ENCODE assay signal across 23 cellular contexts in the genomic region with DNA sequence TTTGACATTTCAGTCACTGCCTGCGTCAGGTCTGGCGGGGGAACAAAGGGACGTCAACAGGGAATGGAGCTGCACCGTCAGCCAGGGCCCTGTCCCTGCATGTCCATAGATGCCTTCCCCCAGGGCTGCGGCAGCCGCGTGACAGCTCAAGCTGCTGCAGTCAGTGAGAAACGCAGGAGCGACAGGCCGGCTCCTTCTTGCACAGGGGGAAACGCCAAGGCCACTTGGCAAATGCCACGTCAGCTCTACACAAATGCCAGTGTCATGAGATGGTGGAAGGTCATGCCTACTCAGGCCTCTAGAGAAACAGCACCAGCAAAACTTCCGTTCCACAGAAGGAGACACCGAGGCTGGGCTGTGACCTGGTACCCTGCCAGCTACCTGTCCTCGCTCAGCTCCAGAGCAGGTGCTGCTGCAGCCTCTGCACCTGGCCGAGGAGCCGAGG. TPM values are rescaled to one million over a fixed set of nuclear protein-coding genes. Genes with fewer than 3 reads are reported as not detected.
DNase-seq lines count a peak whose midpoint lies in the region; ATAC-seq, FAIRE-seq and TF ChIP-seq lines count a peak whose summit lies in the region.
"Had no signal": no experiment of that assay in that cellular context is flagged by ENCODE, and none has a peak within 500 bp of the region (broad histone marks: within the 10 kb centered on the region; RNA-seq: fewer than 3 reads in every experiment).

No MANE protein-coding gene starts in this region.

- H3K9me3 ChIP-seq in neuron (ENCODE audit: low read length), result no peaks in the 10 kb centered on the region
- H3K9me3 ChIP-seq: thyroid gland had no signal

- peaks cover 12% of the 10 kb centered on the region for H3K4me1 Mint-ChIP-seq in activated CD8-positive, alpha-beta T cell treated with anti-CD3 and anti-CD28 coated beads for 36 hours (ENCODE audit: low read depth)
- peaks cover 14% of the 10 kb centered on the region for H3K4me1 Mint-ChIP-seq in activated naive CD8-positive, alpha-beta T cell treated with anti-CD3 and anti-CD28 coated beads for 36 hours

- H3K27me3 Mint-ChIP-seq in activated CD8-positive, alpha-beta T cell treated with anti-CD3 and anti-CD28 coated beads for 36 hours, result peaks cover 2% of the 10 kb centered on the region
- H3K27me3 Mint-ChIP-seq in activated naive CD8-positive, alpha-beta T cell treated with anti-CD3 and anti-CD28 coated beads for 36 hours, result no peaks in the 10 kb centered on the region

- H3K9me3 Mint-ChIP-seq in activated CD8-positive, alpha-beta T cell treated with anti-CD3 and anti-CD28 coated beads for 36 hours, result no peaks in the 10 kb centered on the region
- no peaks in the 10 kb centered on the region for H3K9me3 Mint-ChIP-seq in activated naive CD8-positive, alpha-beta T cell treated with anti-CD3 and anti-CD28 coated beads for 36 hours
- H3K9me3 Mint-ChIP-seq: activated CD4-positive, alpha-beta T cell treated with anti-CD3 and anti-CD28 coated beads, Interleukin-2, amount 10 ng/mL, durations not matched to agents 7 days and 5 days; activated naive CD4-positive, alpha-beta T cell treated with anti-CD3 and anti-CD28 coated beads, Interleukin-2, amount 10 ng/mL, durations not matched to agents 7 days and 5 days; neural crest cell; stimulated activated memory B cell treated with anti-CD40 and anti-IgM and Interleukin-4, amounts not matched to agents 10 μg/mL and 1 μg/mL and 100 μg/mL, for 72 hours had no signal

- no peaks in the 10 kb centered on the region for H3K36me3 Mint-ChIP-seq in activated CD8-positive, alpha-beta T cell treated with anti-CD3 and anti-CD28 coated beads for 36 hours (ENCODE audit: low read depth)
- H3K36me3 Mint-ChIP-seq in activated naive CD8-positive, alpha-beta T cell treated with anti-CD3 and anti-CD28 coated beads for 36 hours, result no peaks in the 10 kb centered on the region
- H3K36me3 Mint-ChIP-seq: activated naive CD4-positive, alpha-beta T cell treated with anti-CD3 and anti-CD28 coated beads, Interleukin-2, amount 10 ng/mL, durations not matched to agents 7 days and 5 days; stimulated activated memory B cell treated with anti-CD40 and anti-IgM and Interleukin-4, amounts not matched to agents 10 μg/mL and 1 μg/mL and 100 μg/mL, for 72 hours had no signal

- POLR2A ChIA-PET in activated CD8-positive, alpha-beta T cell treated with anti-CD3 and anti-CD28 coated beads for 36 hours (lab: Charles Lee), result no interaction called here

- FAIRE-seq in bronchial epithelial cell (lab: Jason Lieb, UNC), result peak; percentile 64
- FAIRE-seq: astrocyte, colon, HepG2, TTC549 had no signal

- intact Hi-C loops in activated CD8-positive, alpha-beta T cell treated with anti-CD3 and anti-CD28 coated beads for 36 hours (cut with micrococcal nuclease), result no loop called here

- no peak overlapping the region for H3K4me3 Mint-ChIP-seq in activated CD8-positive, alpha-beta T cell treated with anti-CD3 and anti-CD28 coated beads for 36 hours
- no peak overlapping the region for H3K4me3 Mint-ChIP-seq in activated naive CD8-positive, alpha-beta T cell treated with anti-CD3 and anti-CD28 coated beads for 36 hours
- H3K4me3 Mint-ChIP-seq: activated CD4-positive, alpha-beta T cell treated with anti-CD3 and anti-CD28 coated beads, Interleukin-2, amount 10 ng/mL, durations not matched to agents 7 days and 5 days; activated naive CD4-positive, alpha-beta T cell treated with anti-CD3 and anti-CD28 coated beads, Interleukin-2, amount 10 ng/mL, durations not matched to agents 7 days and 5 days; neural crest cell; stimulated activated memory B cell treated with anti-CD40 and anti-IgM and Interleukin-4, amounts not matched to agents 10 μg/mL and 1 μg/mL and 100 μg/mL, for 72 hours had no signal

- H3K4me3 ChIP-seq in bronchial epithelial cell (ENCODE audit: low read depth, low read length) (no peak overlapping the region), neuron (ENCODE audit: low read length) (no peak overlapping the region)
- H3K4me3 ChIP-seq: GM23248, thyroid gland had no signal

- H3K27me3 ChIP-seq in bronchial epithelial cell (ENCODE audit: control insufficient read depth, insufficient read depth, low read length), result peaks cover 3% of the 10 kb centered on the region
- peaks cover 5% of the 10 kb centered on the region for H3K27me3 ChIP-seq in neuron (ENCODE audit: insufficient read depth, low read length)
- H3K27me3 ChIP-seq: thyroid gland had no signal

- ATAC-seq in HG03571 (IDR thresholded peaks at IDR 0.05; ENCODE audit: unreplicated experiment), result no peak
- no peak for ATAC-seq in activated CD8-positive, alpha-beta T cell treated with anti-CD3 and anti-CD28 coated beads for 36 hours
- ATAC-seq: HepG2; stimulated activated memory B cell treated with anti-CD40 and anti-IgM and Interleukin-4, amounts not matched to agents 10 μg/mL and 1 μg/mL and 100 μg/mL, for 72 hours had no signal

- no peak overlapping the region for H3K27ac Mint-ChIP-seq in activated CD8-positive, alpha-beta T cell treated with anti-CD3 and anti-CD28 coated beads for 36 hours
- H3K27ac Mint-ChIP-seq in activated naive CD8-positive, alpha-beta T cell treated with anti-CD3 and anti-CD28 coated beads for 36 hours, result no peak overlapping the region
- H3K27ac Mint-ChIP-seq: activated CD4-positive, alpha-beta T cell treated with anti-CD3 and anti-CD28 coated beads, Interleukin-2, amount 10 ng/mL, durations not matched to agents 7 days and 5 days; activated naive CD4-positive, alpha-beta T cell treated with anti-CD3 and anti-CD28 coated beads, Interleukin-2, amount 10 ng/mL, durations not matched to agents 7 days and 5 days; stimulated activated memory B cell treated with anti-CD40 and anti-IgM and Interleukin-4, amounts not matched to agents 10 μg/mL and 1 μg/mL and 100 μg/mL, for 72 hours had no signal

- peaks cover 13% of the 10 kb centered on the region for H3K4me1 ChIP-seq in neuron (ENCODE audit: insufficient read depth, low read length)

- CTCF ChIA-PET in activated CD8-positive, alpha-beta T cell treated with anti-CD3 and anti-CD28 coated beads for 36 hours (lab: Charles Lee), result interaction anchor here (1.1 to 1.7 kb wide), 4 partner anchors 8 to 347 kb away, joined by 3 to 5 read pairs (median 4); no protein-coding TSS in a partner anchor

- H2AFZ ChIP-seq in neuron (ENCODE audit: low read depth, low read length), result peak overlapping the region; percentile 29
- H2AFZ ChIP-seq: GM23248 had no signal

- H3K36me3 ChIP-seq in bronchial epithelial cell (ENCODE audit: control insufficient read depth, insufficient read depth, low read length), result no peaks in the 10 kb centered on the region
- H3K36me3 ChIP-seq in neuron (ENCODE audit: insufficient read depth, low read length), result no peaks in the 10 kb centered on the region
- H3K36me3 ChIP-seq: thyroid gland had no signal

- no peak for TF ChIP-seq CTCF in bronchial epithelial cell (IDR thresholded peaks at IDR 0.05; ENCODE audit: insufficient read depth, low read length, severe bottlenecking)
- TF ChIP-seq CTCF in activated CD8-positive, alpha-beta T cell treated with anti-CD3 and anti-CD28 coated beads for 36 hours (IDR thresholded peaks at IDR 0.05), result no peak

- peak; percentile 89 for DNase-seq in DMS53 (lab: John Stamatoyannopoulos, UW)
- DNase-seq in NCI-H2171 (lab: John Stamatoyannopoulos, UW), result peak; percentile 67
- peak; percentile 94 for DNase-seq in bronchial epithelial cell (ENCODE audit: low read depth)
- no peak for DNase-seq in activated CD8-positive, alpha-beta memory T cell treated with anti-CD3 and anti-CD28 coated beads, Interleukin-2, amount 50 U/mL, for 4 hours
- DNase-seq in activated CD8-positive, alpha-beta T cell treated with anti-CD3 and anti-CD28 coated beads for 36 hours, result no peak
- DNase-seq in activated naive CD8-positive, alpha-beta T cell treated with anti-CD3 and anti-CD28 coated beads for 36 hours, result no peak
- DNase-seq: activated CD4-positive, alpha-beta T cell treated with anti-CD3 and anti-CD28 coated beads, Interleukin-2, amount 10 ng/mL, durations not matched to agents 7 days and 5 days; activated naive CD4-positive, alpha-beta T cell treated with anti-CD3 and anti-CD28 coated beads, Interleukin-2, amount 10 ng/mL, durations not matched to agents 7 days and 5 days; foreskin fibroblast; GM23248; kidney glomerular epithelial cell; midbrain; NCI-H187 treated with DMSO at 0.1 percent for 48 hours; NCI-H524; thyroid gland had no signal

RNA-seq across cellular contexts. Expression of a gene that starts 37.7 kb away (rescaled TPM):
- total RNA-seq in bronchial epithelial cell, result 34.7 and 43.7 TPM in 2 replicates
- 10 to 100 TPM; 35.7 to 39.6 TPM for total RNA-seq in activated CD8-positive, alpha-beta T cell treated with anti-CD3 and anti-CD28 coated beads for 36 hours
- 10 to 100 TPM; 34.8 to 36.6 TPM for total RNA-seq in activated naive CD8-positive, alpha-beta T cell treated with anti-CD3 and anti-CD28 coated beads for 36 hours

RNA-seq across cellular contexts. Expression of a gene that starts 52.7 kb away (rescaled TPM):
- total RNA-seq in bronchial epithelial cell, result 84.0 and 92.9 TPM in 2 replicates
- 100 to 1,000 TPM; 124 to 139 TPM for total RNA-seq in activated CD8-positive, alpha-beta T cell treated with anti-CD3 and anti-CD28 coated beads for 36 hours
- total RNA-seq in activated naive CD8-positive, alpha-beta T cell treated with anti-CD3 and anti-CD28 coated beads for 36 hours, result 10 to 100 TPM; 63.1 to 67.6 TPM

Comparison
In these comparisons a context has a peak if more than half of its experiments do, and no peak if none do; other contexts are left out.
1. DNase-seq: peak in DMS53 (single experiment), NCI-H2171 (single experiment) and bronchial epithelial cell (single experiment); none in activated CD8-positive, alpha-beta memory T cell treated with anti-CD3 and anti-CD28 coated beads, Interleukin-2, amount 50 U/mL, for 4 hours (single experiment), activated CD8-positive, alpha-beta T cell treated with anti-CD3 and anti-CD28 coated beads for 36 hours (single experiment) and activated naive CD8-positive, alpha-beta T cell treated with anti-CD3 and anti-CD28 coated beads for 36 hours (single experiment).